ENCODE assay signal across 8 cellular contexts in genomic region chr11:62603072-62603408, GRCh38. TPM values are rescaled to one million over a fixed set of nuclear protein-coding genes. Genes with fewer than 3 reads are reported as not detected.
DNase-seq lines count a peak whose midpoint lies in the region; ATAC-seq lines count a peak whose summit lies in the region.

No MANE protein-coding gene starts in this region.

- no peak for ATAC-seq in stimulated activated naive CD8-positive, alpha-beta T cell treated with anti-CD3 and anti-CD28 coated beads, Interleukin-15, Interleukin-2, amounts not matched to agents 100 U/mL and 50 U/mL, for 24 hours
- no peak for ATAC-seq in naive B cell (ENCODE audit: low read depth in 2 of 2)
- ATAC-seq in GM21786 (IDR thresholded peaks at IDR 0.05; ENCODE audit: unreplicated experiment) = no peak
- ATAC-seq in GM19351 (IDR thresholded peaks at IDR 0.05; ENCODE audit: unreplicated experiment) = no peak

- H3K36me3 Mint-ChIP-seq in stimulated activated naive CD8-positive, alpha-beta T cell treated with anti-CD3 and anti-CD28 coated beads, Interleukin-15, Interleukin-2, amounts not matched to agents 100 ng/mL and 50 ng/mL, for 24 hours (ENCODE audit: low read depth) = peaks cover 72% of the 10 kb centered on the region
- peaks cover 97% of the 10 kb centered on the region for H3K36me3 Mint-ChIP-seq in dendritic cell treated with granulocyte-macrophage colony-stimulating factor and Interleukin-4, amounts not matched to agents 40 ng/mL and 50 ng/mL, for 4 days (ENCODE audit: low read depth)
- peaks cover 13 to 28% of the 10 kb centered on the region in 2 donors for H3K36me3 Mint-ChIP-seq in naive B cell

- no peak for DNase-seq in stimulated activated naive CD8-positive, alpha-beta T cell treated with anti-CD3 and anti-CD28 coated beads, Interleukin-15, Interleukin-2, amounts not matched to agents 100 U/mL and 50 U/mL, for 24 hours
- no peak for DNase-seq in naive B cell
- no peak for DNase-seq in DMS153 (lab: John Stamatoyannopoulos, UW)
- DNase-seq in posterior cingulate gyrus = no peak

- peaks cover 49% of the 10 kb centered on the region for H3K4me1 Mint-ChIP-seq in stimulated activated naive CD8-positive, alpha-beta T cell treated with anti-CD3 and anti-CD28 coated beads, Interleukin-15, Interleukin-2, amounts not matched to agents 100 ng/mL and 50 ng/mL, for 24 hours (ENCODE audit: low read depth)
- H3K4me1 Mint-ChIP-seq in dendritic cell treated with granulocyte-macrophage colony-stimulating factor and Interleukin-4, amounts not matched to agents 40 ng/mL and 50 ng/mL, for 4 days (ENCODE audit: low read depth) = peaks cover 65% of the 10 kb centered on the region
- H3K4me1 Mint-ChIP-seq in naive B cell = peaks cover 45 to 64% (median 53%) of the 10 kb centered on the region in 3 donors

- H3K9me3 Mint-ChIP-seq in stimulated activated naive CD8-positive, alpha-beta T cell treated with anti-CD3 and anti-CD28 coated beads, Interleukin-15, Interleukin-2, amounts not matched to agents 100 ng/mL and 50 ng/mL, for 24 hours = no peaks in the 10 kb centered on the region
- no peaks in the 10 kb centered on the region for H3K9me3 Mint-ChIP-seq in dendritic cell treated with granulocyte-macrophage colony-stimulating factor and Interleukin-4, amounts not matched to agents 40 ng/mL and 50 ng/mL, for 4 days
- peaks cover 0 to 5% (median 0%) of the 10 kb centered on the region in 7 donors for H3K9me3 Mint-ChIP-seq in naive B cell

- intact Hi-C loops in dendritic cell treated with granulocyte-macrophage colony-stimulating factor and Interleukin-4, amounts not matched to agents 40 ng/mL and 50 ng/mL, for 4 days (cut with micrococcal nuclease) = no loop called here
- intact Hi-C loops in posterior cingulate gyrus (cut with DNase I) = no loop called here

- H3K4me3 Mint-ChIP-seq in stimulated activated naive CD8-positive, alpha-beta T cell treated with anti-CD3 and anti-CD28 coated beads, Interleukin-15, Interleukin-2, amounts not matched to agents 100 ng/mL and 50 ng/mL, for 24 hours = peak overlapping the region; percentile 50
- peak overlapping the region; percentile 85 for H3K4me3 Mint-ChIP-seq in dendritic cell treated with granulocyte-macrophage colony-stimulating factor and Interleukin-4, amounts not matched to agents 40 ng/mL and 50 ng/mL, for 4 days
- H3K4me3 Mint-ChIP-seq in naive B cell = peak overlapping the region; percentile 46 to 93 (median 74)

- H3K27me3 Mint-ChIP-seq in stimulated activated naive CD8-positive, alpha-beta T cell treated with anti-CD3 and anti-CD28 coated beads, Interleukin-15, Interleukin-2, amounts not matched to agents 100 ng/mL and 50 ng/mL, for 24 hours = no peaks in the 10 kb centered on the region
- no peaks in the 10 kb centered on the region for H3K27me3 Mint-ChIP-seq in dendritic cell treated with granulocyte-macrophage colony-stimulating factor and Interleukin-4, amounts not matched to agents 40 ng/mL and 50 ng/mL, for 4 days
- H3K27me3 Mint-ChIP-seq in naive B cell = no peaks in the 10 kb centered on the region

- peak overlapping the region; percentile 12 for H3K27ac Mint-ChIP-seq in stimulated activated naive CD8-positive, alpha-beta T cell treated with anti-CD3 and anti-CD28 coated beads, Interleukin-15, Interleukin-2, amounts not matched to agents 100 ng/mL and 50 ng/mL, for 24 hours
- peak overlapping the region; percentile 90 for H3K27ac Mint-ChIP-seq in dendritic cell treated with granulocyte-macrophage colony-stimulating factor and Interleukin-4, amounts not matched to agents 40 ng/mL and 50 ng/mL, for 4 days
- H3K27ac Mint-ChIP-seq in naive B cell = peak overlapping the region in 3 of 6 donors; percentile 66 to 84 (median 70)

RNA-seq across cellular contexts. Expression of gene MTA2, which starts 1.4 kb away (rescaled TPM):
- 10 to 100 TPM in 5 of 6 donors, 1 to 10 TPM in 1; 3.4 to 27.5 (median 17.8) TPM for polyA plus RNA-seq in naive B cell (ENCODE audit: low read depth in 6 of 6)

RNA-seq across cellular contexts. Expression of gene EML3, which starts 9.5 kb away (rescaled TPM):
- polyA plus RNA-seq in naive B cell (ENCODE audit: low read depth in 6 of 6) = 10 to 100 TPM in 5 of 6 donors, 1 to 10 TPM in 1; 9.7 to 15.5 (median 12.5) TPM

RNA-seq across cellular contexts. Expression of gene ROM1, which starts 10.0 kb away (rescaled TPM):
- 1 to 10 TPM in 1 of 6 donors, under 1 TPM in 4, not detected in 1; 0.55 to 1.6 (median 0.66) TPM for polyA plus RNA-seq in naive B cell (ENCODE audit: low read depth in 6 of 6)

RNA-seq across cellular contexts. Expression of gene TUT1, which starts 11.7 kb away (rescaled TPM):
- polyA plus RNA-seq in naive B cell (ENCODE audit: low read depth in 6 of 6) = 10 to 100 TPM; 12.7 to 20.8 (median 16.2) TPM

RNA-seq across cellular contexts. Expression of gene B3GAT3, which starts 18.7 kb away (rescaled TPM):
- 10 to 100 TPM; 26.1 to 43.9 (median 30.8) TPM for polyA plus RNA-seq in naive B cell (ENCODE audit: low read depth in 6 of 6)
